ENCODE assay signal across 8 cellular contexts in genomic region chrX:132292753-132293152, GRCh38.
DNase-seq lines count a peak whose midpoint lies in the region; ATAC-seq and TF ChIP-seq lines count a peak whose summit lies in the region.

No MANE protein-coding gene starts in this region.

- H3K27ac ChIP-seq in left lung (no peak overlapping the region), upper lobe of right lung (no peak overlapping the region)

- peak; percentile 22 to 35 for TF ChIP-seq CTCF in Caco-2 (IDR thresholded peaks at IDR 0.05; ENCODE audit: insufficient read depth in 1 of 2, low read depth in 1 of 2, low read length in 1 of 2, severe bottlenecking in 1 of 2, unreplicated experiment in 1 of 2)
- peak; percentile 36 for TF ChIP-seq CTCF in NB4 (IDR thresholded peaks at IDR 0.05; ENCODE audit: low read depth, low read length)
- peak; percentile 95 for TF ChIP-seq CTCF in chondrocyte (IDR thresholded peaks at IDR 0.05)
- peak; percentile 45 to 56 for TF ChIP-seq CTCF in left lung (IDR thresholded peaks at IDR 0.05)
- TF ChIP-seq CTCF in upper lobe of right lung (IDR thresholded peaks at IDR 0.05): peak; percentile 56

- peaks cover 6% of the 10 kb centered on the region for H3K4me1 ChIP-seq in Caco-2
- no peaks in the 10 kb centered on the region for H3K4me1 ChIP-seq in left lung
- H3K4me1 ChIP-seq in upper lobe of right lung: no peaks in the 10 kb centered on the region

- H3K27ac Mint-ChIP-seq in Caco-2 (ENCODE audit: unreplicated experiment): no peak overlapping the region
- H3K27ac Mint-ChIP-seq in chondrocyte (ENCODE audit: unreplicated experiment): no peak overlapping the region

- no TSS peak for BruUV-seq in Caco-2 (replicated peaks; lab: Mats Ljungman, UMichigan)

- no peaks in the 10 kb centered on the region for H3K27me3 ChIP-seq in Caco-2 (replicated peaks; ENCODE audit: control insufficient read depth, insufficient read depth, low read length)
- peaks cover 0 to 3% of the 10 kb centered on the region in 2 donors for H3K27me3 ChIP-seq in left lung
- H3K27me3 ChIP-seq in upper lobe of right lung: no peaks in the 10 kb centered on the region

- H3K4me1 Mint-ChIP-seq in Caco-2 (ENCODE audit: low read depth, unreplicated experiment) (no peaks in the 10 kb centered on the region), chondrocyte (ENCODE audit: low read depth) (no peaks in the 10 kb centered on the region)

- DNase-seq in Caco-2 (peak; percentile 33 to 50), NB4 (ENCODE audit: low read depth) (peak; percentile 70), chondrocyte (ENCODE audit: low spot score) (no peak), left lung (no peak), upper lobe of right lung (no peak), DMS 273 treated with DMSO at 0.1 percent for 48 hours (lab: John Stamatoyannopoulos, UW) (no peak), NCI-H1417 treated with DMSO at 0.1 percent for 48 hours (lab: John Stamatoyannopoulos, UW) (no peak)

- H3K4me3 Mint-ChIP-seq in Caco-2 (ENCODE audit: unreplicated experiment): no peak overlapping the region
- no peak overlapping the region for H3K4me3 Mint-ChIP-seq in chondrocyte (ENCODE audit: unreplicated experiment)

- H3K4me3 ChIP-seq in Caco-2 (ENCODE audit: low read depth, low read length) (no peak overlapping the region), NB4 (ENCODE audit: low read depth, low read length) (no peak overlapping the region), left lung (no peak overlapping the region), upper lobe of right lung (no peak overlapping the region)

- H3K9me3 ChIP-seq in Caco-2 (no peaks in the 10 kb centered on the region), left lung (no peaks in the 10 kb centered on the region), upper lobe of right lung (no peaks in the 10 kb centered on the region)

- CTCF ChIA-PET in Caco-2 (lab: Charles Lee): interaction anchor here (0.5 to 1.6 kb wide), 10 partner anchors 23 to 338 kb away, joined by 3 to 11 read pairs (median 5); partner anchors contain the start of gene RAP2C

- intact Hi-C loops in Caco-2 (cut with micrococcal nuclease; ENCODE audit: unreplicated experiment) (loop anchor here (1.0 to 10.0 kb wide), 6 partner anchors 38 to 322 kb away; partner anchors contain the start of gene MBNL3), left lung (cut with DNase I) (loop anchor here in 1 of 2 donors (5.0 kb wide), 1 partner anchor 320 kb away; no protein-coding TSS in a partner anchor), upper lobe of right lung (cut with DNase I) (no loop called here)

- H3K9me3 Mint-ChIP-seq in Caco-2 (ENCODE audit: unreplicated experiment) (no peaks in the 10 kb centered on the region), chondrocyte (ENCODE audit: low read depth) (peaks cover 13% of the 10 kb centered on the region)

- TF ChIP-seq POLR2A in NB4 (IDR thresholded peaks at IDR 0.05; ENCODE audit: extremely low read depth, insufficient read length): no peak

- ATAC-seq in GM19463 (IDR thresholded peaks at IDR 0.05; ENCODE audit: unreplicated experiment): peak; percentile 77
- ATAC-seq in left lung: peak; percentile 93
- ATAC-seq in upper lobe of right lung: peak; percentile 82

- H3K36me3 Mint-ChIP-seq in Caco-2 (ENCODE audit: insufficient read depth, unreplicated experiment) (no peaks in the 10 kb centered on the region), chondrocyte (ENCODE audit: low read depth) (peaks cover 4% of the 10 kb centered on the region)

- H3K36me3 ChIP-seq in Caco-2 (ENCODE audit: control insufficient read depth, insufficient read depth, low read length): no peaks in the 10 kb centered on the region
- no peaks in the 10 kb centered on the region for H3K36me3 ChIP-seq in left lung
- H3K36me3 ChIP-seq in upper lobe of right lung: no peaks in the 10 kb centered on the region

- POLR2A ChIA-PET in Caco-2 (lab: Charles Lee): no interaction called here

- H3K27me3 Mint-ChIP-seq in Caco-2 (ENCODE audit: insufficient read depth, unreplicated experiment) (no peaks in the 10 kb centered on the region), chondrocyte (ENCODE audit: low read depth) (no peaks in the 10 kb centered on the region)

Comparison
In these comparisons a context has a peak if more than half of its experiments do, and no peak if none do; other contexts are left out.
1. DNase-seq: peak in Caco-2 (2 of 2) and NB4 (single experiment); none in chondrocyte (single experiment), left lung (0 of 2), upper lobe of right lung (single experiment), DMS 273 treated with DMSO at 0.1 percent for 48 hours (single experiment) and NCI-H1417 treated with DMSO at 0.1 percent for 48 hours (single experiment).
2. CTCF ChIP-seq: peak in every context shown above with its lines; median percentile 95 in chondrocyte; 56 in upper lobe of right lung; 50 in left lung; 36 in NB4; 28 in Caco-2.
3. Peak in every context shown above with its lines, with median percentiles within 50 percentile points of each other: ATAC-seq.